29 cellular contexts compared by ENCODE assay signal in genomic region chr14:84446250-84446649, GRCh38.
DNase-seq lines count a peak whose midpoint lies in the region; TF ChIP-seq lines count a peak whose summit lies in the region.
"Had no signal": no experiment of that assay in that cellular context is flagged by ENCODE, and none has a peak within 500 bp of the region (broad histone marks: within the 10 kb centered on the region; RNA-seq: fewer than 3 reads in every experiment).

No MANE protein-coding gene starts in this region.

- intact Hi-C loops in activated naive CD4-positive, alpha-beta T cell treated with anti-CD3 and anti-CD28 coated beads for 36 hours (cut with micrococcal nuclease): no loop called here

- TF ChIP-seq CTCF in neural cell (IDR thresholded peaks at IDR 0.05; ENCODE audit: poor library complexity, severe bottlenecking): no peak

- H3K4me3 ChIP-seq in neural cell (ENCODE audit: low read length): no peak overlapping the region
- H3K4me3 ChIP-seq: A549; BLaER1; BLaER1 treated with 17β-estradiol and CSF1 and Interleukin-3, amounts not matched to agents 10 nM and 100 nM had no signal

- no peaks in the 10 kb centered on the region for H3K9me3 Mint-ChIP-seq in activated naive CD4-positive, alpha-beta T cell treated with anti-CD3 and anti-CD28 coated beads for 36 hours

- H3K36me3 ChIP-seq in neural cell (ENCODE audit: insufficient read depth, low read length): no peaks in the 10 kb centered on the region
- H3K36me3 ChIP-seq: BE2C; BLaER1; BLaER1 treated with 17β-estradiol and CSF1 and Interleukin-3, amounts not matched to agents 10 nM and 100 nM had no signal

- H3K36me3 Mint-ChIP-seq in activated naive CD4-positive, alpha-beta T cell treated with anti-CD3 and anti-CD28 coated beads for 36 hours (ENCODE audit: low read depth): no peaks in the 10 kb centered on the region
- H3K36me3 Mint-ChIP-seq: CD14-positive monocyte; CD4-positive, alpha-beta memory T cell; CD4-positive, CD25-positive, alpha-beta regulatory T cell; CD8-positive, alpha-beta memory T cell; CD8-positive, alpha-beta T cell had no signal

- no peaks in the 10 kb centered on the region for H3K9me3 ChIP-seq in neural cell (ENCODE audit: low read length)
- H3K9me3 ChIP-seq: A549; BE2C; BLaER1; BLaER1 treated with 17β-estradiol and CSF1 and Interleukin-3, amounts not matched to agents 10 nM and 100 nM; Caco-2 had no signal

- no peaks in the 10 kb centered on the region for H3K79me2 ChIP-seq in neural cell (replicated peaks; ENCODE audit: insufficient read depth, low read length)

- H3K27ac Mint-ChIP-seq in activated naive CD4-positive, alpha-beta T cell treated with anti-CD3 and anti-CD28 coated beads for 36 hours: no peak overlapping the region
- H3K27ac Mint-ChIP-seq: B cell; CD14-positive monocyte; CD4-positive, alpha-beta memory T cell; CD4-positive, alpha-beta T cell; CD4-positive, CD25-positive, alpha-beta regulatory T cell; CD8-positive, alpha-beta memory T cell; CD8-positive, alpha-beta T cell had no signal

- H4K20me1 ChIP-seq in neural cell (ENCODE audit: insufficient read depth): no peaks in the 10 kb centered on the region
- H4K20me1 ChIP-seq: BLaER1; BLaER1 treated with 17β-estradiol and CSF1 and Interleukin-3, amounts not matched to agents 10 nM and 100 nM had no signal

- no peak for DNase-seq in activated naive CD4-positive, alpha-beta T cell treated with anti-CD3 and anti-CD28 coated beads for 36 hours
- DNase-seq: 8988T; ACHN; AML-193; BE2C; C1 segment of cervical spinal cord; Caco-2; Calu3; CD4-positive, alpha-beta memory T cell; CD4-positive, alpha-beta T cell; CD4-positive, CD25-positive, alpha-beta regulatory T cell; CD8-positive, alpha-beta memory T cell; CD8-positive, alpha-beta T cell; COR-L47; DMS 273 treated with DMSO at 0.1 percent for 48 hours; DMS153; DMS53; DMS79; DMS79 treated with DMSO at 0.1 percent for 48 hours; DND-41; EL had no signal

- TF ChIP-seq RAD21 in neural cell (conservative IDR thresholded peaks at IDR 0.05): no peak

- H3F3A ChIP-seq in neural cell (ENCODE audit: insufficient read depth, low read length, poor library complexity, severe bottlenecking): no peaks in the 10 kb centered on the region

- H2AFZ ChIP-seq in neural cell (ENCODE audit: low read depth, low read length): no peak overlapping the region

- CTCF ChIA-PET in activated naive CD4-positive, alpha-beta T cell treated with anti-CD3 and anti-CD28 coated beads for 36 hours (lab: Charles Lee): no interaction called here

- H3K27me3 ChIP-seq in neural cell (ENCODE audit: insufficient read depth, low read depth, low read length): no peaks in the 10 kb centered on the region
- H3K27me3 ChIP-seq: BE2C; BLaER1; BLaER1 treated with 17β-estradiol and CSF1 and Interleukin-3, amounts not matched to agents 10 nM and 100 nM had no signal

- TF ChIP-seq EP300 in neural cell (conservative IDR thresholded peaks at IDR 0.05; ENCODE audit: poor library complexity, severe bottlenecking): peak; percentile 47

- H3K27ac ChIP-seq in neural cell (ENCODE audit: low read length): no peak overlapping the region
- H3K27ac ChIP-seq: 22Rv1; A549; BLaER1; BLaER1 treated with 17β-estradiol and CSF1 and Interleukin-3, amounts not matched to agents 10 nM and 100 nM; C4-2B had no signal

- no peaks in the 10 kb centered on the region for H3K27me3 Mint-ChIP-seq in activated naive CD4-positive, alpha-beta T cell treated with anti-CD3 and anti-CD28 coated beads for 36 hours (ENCODE audit: low read depth)
- H3K27me3 Mint-ChIP-seq: B cell; CD4-positive, alpha-beta memory T cell; CD4-positive, alpha-beta T cell; CD4-positive, CD25-positive, alpha-beta regulatory T cell; CD8-positive, alpha-beta memory T cell had no signal

- H3K4me3 Mint-ChIP-seq in activated naive CD4-positive, alpha-beta T cell treated with anti-CD3 and anti-CD28 coated beads for 36 hours: no peak overlapping the region
- H3K4me3 Mint-ChIP-seq: B cell; CD14-positive monocyte; CD4-positive, alpha-beta memory T cell; CD4-positive, alpha-beta T cell; CD4-positive, CD25-positive, alpha-beta regulatory T cell; CD8-positive, alpha-beta memory T cell; CD8-positive, alpha-beta T cell had no signal

- H3K4me1 Mint-ChIP-seq in activated naive CD4-positive, alpha-beta T cell treated with anti-CD3 and anti-CD28 coated beads for 36 hours (ENCODE audit: low read depth): no peaks in the 10 kb centered on the region
- H3K4me1 Mint-ChIP-seq: B cell; CD14-positive monocyte; CD4-positive, alpha-beta memory T cell; CD4-positive, CD25-positive, alpha-beta regulatory T cell; CD8-positive, alpha-beta memory T cell had no signal

- no peaks in the 10 kb centered on the region for H3K9me2 ChIP-seq in neural cell (ENCODE audit: insufficient read depth, low read length)

- H3K4me2 ChIP-seq in neural cell (ENCODE audit: low read length): no peak overlapping the region
- H3K4me2 ChIP-seq: A549; BLaER1; BLaER1 treated with 17β-estradiol and CSF1 and Interleukin-3, amounts not matched to agents 10 nM and 100 nM had no signal

- no peak overlapping the region for H3K9ac ChIP-seq in neural cell (ENCODE audit: low read length)
- H3K9ac ChIP-seq: BLaER1; BLaER1 treated with 17β-estradiol and CSF1 and Interleukin-3, amounts not matched to agents 10 nM and 100 nM had no signal

TF ChIP-seq in neural cell, 6 proteins besides CTCF, POLR2A, EP300 and RAD21:
- TF ChIP-seq REST (IDR thresholded peaks at IDR 0.05; ENCODE audit: borderline replicate concordance) (peak; percentile 95), MXI1 (conservative IDR thresholded peaks at IDR 0.05; ENCODE audit: poor library complexity, severe bottlenecking) (no peak), POLR2AphosphoS5 (IDR thresholded peaks at IDR 0.05) (peak; percentile 69), EZH2 (IDR thresholded peaks at IDR 0.05; ENCODE audit: borderline replicate concordance, insufficient read depth, low read length, poor library complexity, severe bottlenecking) (no peak), SMC3 (conservative IDR thresholded peaks at IDR 0.05; ENCODE audit: poor library complexity) (no peak), TAF1 (IDR thresholded peaks at IDR 0.05; ENCODE audit: low read depth) (no peak)
